Comparison of ENCODE assay signal across 20 cellular contexts in genomic region chr17:72982680-72983079, GRCh38.
"Had no signal": no experiment of that assay in that cellular context is flagged by ENCODE, and none has a peak within 500 bp of the region (broad histone marks: within the 10 kb centered on the region; RNA-seq: fewer than 3 reads in every experiment).

No MANE protein-coding gene starts in this region.

- H3K27ac ChIP-seq: epithelial cell of prostate, esophagus muscularis mucosa, gastrocnemius medialis, heart right ventricle, left ventricle myocardium inferior, sigmoid colon, skin epidermis, testis, tibial nerve, upper lobe of right lung had no signal

- H3K9me3 Mint-ChIP-seq: nephron progenitor cell; stimulated activated naive CD8-positive, alpha-beta T cell treated with anti-CD3 and anti-CD28 coated beads, Interleukin-15, amount 100 ng/mL, for 72 hours had no signal

- H3K4me3 Mint-ChIP-seq: naive thymus-derived CD4-positive, alpha-beta T cell; nephron progenitor cell; stimulated activated naive B cell treated with anti-CD40 and anti-IgM and Interleukin-4, amounts not matched to agents 10 μg/mL and 1 μg/mL and 100 μg/mL, for 72 hours; stimulated activated naive CD8-positive, alpha-beta T cell treated with anti-CD3 and anti-CD28 coated beads, Interleukin-15, amount 100 ng/mL, for 72 hours had no signal

- H3K27ac Mint-ChIP-seq: naive thymus-derived CD4-positive, alpha-beta T cell; nephron progenitor cell; stimulated activated naive B cell treated with anti-CD40 and anti-IgM and Interleukin-4, amounts not matched to agents 10 μg/mL and 1 μg/mL and 100 μg/mL, for 72 hours; stimulated activated naive CD8-positive, alpha-beta T cell treated with anti-CD3 and anti-CD28 coated beads, Interleukin-15, amount 100 ng/mL, for 72 hours had no signal

- H3K27me3 ChIP-seq: esophagus muscularis mucosa, gastrocnemius medialis, heart right ventricle, sigmoid colon, testis, tibial nerve, upper lobe of right lung had no signal

- H3K27me3 Mint-ChIP-seq: naive thymus-derived CD4-positive, alpha-beta T cell; stimulated activated naive B cell treated with anti-CD40 and anti-IgM and Interleukin-4, amounts not matched to agents 10 μg/mL and 1 μg/mL and 100 μg/mL, for 72 hours; stimulated activated naive CD8-positive, alpha-beta T cell treated with anti-CD3 and anti-CD28 coated beads, Interleukin-15, amount 100 ng/mL, for 72 hours had no signal

- H3K4me3 ChIP-seq: esophagus muscularis mucosa, gastrocnemius medialis, heart right ventricle, left ventricle myocardium inferior, lung, sigmoid colon, skin epidermis, testis, tibial nerve, upper lobe of right lung had no signal

- DNase-seq: effector memory CD4-positive, alpha-beta T cell; gastrocnemius medialis; heart right ventricle; hypothalamus; left ventricle myocardium inferior; naive thymus-derived CD4-positive, alpha-beta T cell; nephron progenitor cell; posterior cingulate gyrus; sigmoid colon; stimulated activated CD4-positive, alpha-beta T cell treated with anti-CD3 and anti-CD28 coated beads, Interleukin-2, amount 100 ng/mL, for 24 hours; stimulated activated CD4-positive, alpha-beta T cell treated with anti-CD3 and anti-CD28 coated beads, Interleukin-4, amount 100 ng/mL, for 4 hours; stimulated activated naive B cell treated with anti-CD40 and anti-IgM and Interleukin-4, amounts not matched to agents 10 μg/mL and 1 μg/mL and 100 μg/mL, for 72 hours; stimulated activated naive CD8-positive, alpha-beta T cell treated with anti-CD3 and anti-CD28 coated beads, Interleukin-15, amount 100 ng/mL, for 72 hours; testis; upper lobe of right lung had no signal

- ATAC-seq: gastrocnemius medialis; heart right ventricle; naive thymus-derived CD4-positive, alpha-beta T cell; stimulated activated naive B cell treated with anti-CD40 and anti-IgM and Interleukin-4, amounts not matched to agents 10 μg/mL and 1 μg/mL and 100 μg/mL, for 72 hours; stimulated activated naive CD8-positive, alpha-beta T cell treated with anti-CD3 and anti-CD28 coated beads, Interleukin-15, amount 100 ng/mL, for 72 hours; upper lobe of right lung had no signal

- H3K9me3 ChIP-seq: esophagus muscularis mucosa, gastrocnemius medialis, heart right ventricle, left ventricle myocardium inferior, sigmoid colon, testis, tibial nerve, upper lobe of right lung had no signal

- H3K36me3 ChIP-seq: esophagus muscularis mucosa, gastrocnemius medialis, heart right ventricle, left ventricle myocardium inferior, sigmoid colon, tibial nerve, upper lobe of right lung had no signal
